ENCODE assay signal across 27 cellular contexts in the genomic region with DNA sequence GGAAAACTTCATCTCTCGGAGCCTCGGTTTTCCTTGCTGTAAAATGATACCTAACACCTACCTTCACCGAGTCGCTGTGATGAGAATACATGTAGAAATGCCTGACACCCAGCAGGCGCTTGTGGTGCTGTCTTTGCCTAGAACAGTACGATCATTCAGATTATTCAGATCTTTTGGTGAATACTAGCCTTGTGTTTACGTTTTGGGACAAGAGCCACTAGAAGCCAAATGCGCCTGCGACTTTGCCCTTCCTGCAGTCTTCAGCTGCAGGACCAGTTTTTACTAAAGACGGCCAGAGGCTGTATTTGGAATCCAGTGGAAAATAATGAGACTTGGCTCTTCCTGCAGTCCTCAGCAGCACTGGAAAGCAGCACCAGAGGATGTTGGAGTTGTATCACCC.
"Had no signal": no experiment of that assay in that cellular context is flagged by ENCODE, and none has a peak within 500 bp of the region (broad histone marks: within the 10 kb centered on the region; RNA-seq: fewer than 3 reads in every experiment).

No MANE protein-coding gene starts in this region.

- H3K27ac ChIP-seq: body of pancreas, cardiac muscle cell, suprapubic skin, tibial nerve, WERI-Rb-1 had no signal

- ATAC-seq: activated naive CD8-positive, alpha-beta T cell treated with anti-CD3 and anti-CD28 coated beads, Interleukin-2, amount 50 U/mL, for 24 hours; body of pancreas; esophagus mucosa; left cardiac atrium; sciatic nerve; stimulated activated effector memory CD8-positive, alpha-beta T cell treated with anti-CD3 and anti-CD28 coated beads, Interleukin-12 subunit alpha, Interleukin-12 subunit beta, amount 100 ng/mL, for 72 hours; stimulated activated naive CD8-positive, alpha-beta T cell treated with anti-CD3 and anti-CD28 coated beads, Interleukin-15, amount 100 ng/mL, for 72 hours had no signal

- H3K4me3 Mint-ChIP-seq: activated naive CD8-positive, alpha-beta T cell treated with anti-CD3 and anti-CD28 coated beads, Interleukin-2, amount 50 U/mL, for 24 hours; activated T-cell treated with anti-CD3 and anti-CD28 coated beads, Interleukin-2, amount 50 U/mL, for 24 hours; memory B cell; neural crest cell; stimulated activated effector memory CD8-positive, alpha-beta T cell treated with anti-CD3 and anti-CD28 coated beads, Interleukin-12 subunit alpha, Interleukin-12 subunit beta, amount 100 ng/mL, for 72 hours had no signal

- H3K27ac Mint-ChIP-seq: activated naive CD8-positive, alpha-beta T cell treated with anti-CD3 and anti-CD28 coated beads, Interleukin-2, amount 50 U/mL, for 24 hours; activated T-cell treated with anti-CD3 and anti-CD28 coated beads, Interleukin-2, amount 50 U/mL, for 24 hours; stimulated activated effector memory CD8-positive, alpha-beta T cell treated with anti-CD3 and anti-CD28 coated beads, Interleukin-12 subunit alpha, Interleukin-12 subunit beta, amount 100 ng/mL, for 72 hours; stimulated activated naive CD8-positive, alpha-beta T cell treated with anti-CD3 and anti-CD28 coated beads, Interleukin-15, amount 100 ng/mL, for 72 hours had no signal

- FAIRE-seq: endothelial cell of umbilical vein, small intestine had no signal

- H3K27me3 ChIP-seq: body of pancreas, cardiac muscle cell, suprapubic skin, tibial nerve had no signal

- H3K9me3 Mint-ChIP-seq: activated naive CD8-positive, alpha-beta T cell treated with anti-CD3 and anti-CD28 coated beads, Interleukin-2, amount 50 U/mL, for 24 hours; activated T-cell treated with anti-CD3 and anti-CD28 coated beads, Interleukin-2, amount 50 U/mL, for 24 hours; dendritic cell treated with granulocyte-macrophage colony-stimulating factor and Interleukin-4, amounts not matched to agents 40 ng/mL and 50 ng/mL, for 4 days; memory B cell; neural crest cell; stimulated activated effector memory CD8-positive, alpha-beta T cell treated with anti-CD3 and anti-CD28 coated beads, Interleukin-12 subunit alpha, Interleukin-12 subunit beta, amount 100 ng/mL, for 72 hours; stimulated activated naive CD8-positive, alpha-beta T cell treated with anti-CD3 and anti-CD28 coated beads, Interleukin-15, amount 100 ng/mL, for 72 hours had no signal

- H3K36me3 Mint-ChIP-seq: stimulated activated effector memory CD8-positive, alpha-beta T cell treated with anti-CD3 and anti-CD28 coated beads, Interleukin-12 subunit alpha, Interleukin-12 subunit beta, amount 100 ng/mL, for 72 hours had no signal

- H3K27me3 Mint-ChIP-seq: activated naive CD8-positive, alpha-beta T cell treated with anti-CD3 and anti-CD28 coated beads, Interleukin-2, amount 50 U/mL, for 24 hours; activated T-cell treated with anti-CD3 and anti-CD28 coated beads, Interleukin-2, amount 50 U/mL, for 24 hours; dendritic cell treated with granulocyte-macrophage colony-stimulating factor and Interleukin-4, amounts not matched to agents 40 ng/mL and 50 ng/mL, for 4 days; memory B cell; stimulated activated naive CD8-positive, alpha-beta T cell treated with anti-CD3 and anti-CD28 coated beads, Interleukin-15, amount 100 ng/mL, for 72 hours had no signal

- DNase-seq: activated CD4-positive, alpha-beta T cell treated with anti-CD3 and anti-CD28 coated beads for 1 hour; activated CD8-positive, alpha-beta memory T cell treated with anti-CD3 and anti-CD28 coated beads for 24 hours; activated CD8-positive, alpha-beta memory T cell treated with anti-CD3 and anti-CD28 coated beads, Interleukin-2, amount 50 U/mL, for 4 hours; activated naive CD4-positive, alpha-beta T cell treated with anti-CD3 and anti-CD28 coated beads, Interleukin-2, amount 50 U/mL, for 16 hours; activated naive CD8-positive, alpha-beta T cell treated with anti-CD3 and anti-CD28 coated beads, Interleukin-2, amount 50 U/mL, for 24 hours; activated T-cell treated with anti-CD3 and anti-CD28 coated beads, Interleukin-2, amount 50 U/mL, for 24 hours; body of pancreas; effector memory CD4-positive, alpha-beta T cell; foreskin melanocyte; glutamatergic neuron; islet precursor cell; left cardiac atrium; occipital lobe; small intestine; stimulated activated CD4-positive, alpha-beta T cell treated with anti-CD3 and anti-CD28 coated beads, Interleukin-2, amount 100 ng/mL, for 24 hours; stimulated activated naive CD8-positive, alpha-beta T cell treated with anti-CD3 and anti-CD28 coated beads, Interleukin-15, amount 100 ng/mL, for 72 hours; WERI-Rb-1 had no signal

- H3K4me1 ChIP-seq: suprapubic skin had no signal

- H3K9me3 ChIP-seq: body of pancreas, suprapubic skin, tibial nerve had no signal

- H3K4me3 ChIP-seq: body of pancreas, cardiac muscle cell, suprapubic skin, tibial nerve had no signal
